Comparison of ENCODE assay signal across 22 cellular contexts in genomic region chr5:50849554-50849953, GRCh38.
"Had no signal": no experiment of that assay in that cellular context is flagged by ENCODE, and none has a peak within 500 bp of the region (broad histone marks: within the 10 kb centered on the region; RNA-seq: fewer than 3 reads in every experiment).

No MANE protein-coding gene starts in this region.

- FAIRE-seq: islet of Langerhans, kidney had no signal

- H3K36me3 ChIP-seq: ovary, right atrium auricular region, stomach, thyroid gland, transverse colon, upper lobe of left lung, vagina had no signal

- H3K27me3 ChIP-seq: left lung, ovary, right atrium auricular region, spleen, stomach, testis, thyroid gland, transverse colon, upper lobe of left lung, vagina had no signal

- H3K4me3 ChIP-seq: left lung, lung, ovary, right atrium auricular region, skin epidermis, spleen, stomach, testis, thyroid gland, transverse colon, upper lobe of left lung, vagina had no signal

- H3K4me1 ChIP-seq: right atrium auricular region, testis, thyroid gland, transverse colon, upper lobe of left lung, vagina had no signal

- DNase-seq: hippocampal formation; immature natural killer cell; kidney; left colon; left lung; mesendoderm; naive thymus-derived CD4-positive, alpha-beta T cell; ovary; spleen; stimulated activated CD4-positive, alpha-beta T cell treated with anti-CD3 and anti-CD28 coated beads, Interleukin-4, amount 100 ng/mL, for 24 hours; stimulated activated naive CD4-positive, alpha-beta T cell; stomach; testis; thyroid gland; transverse colon; upper lobe of left lung had no signal

- ATAC-seq: left colon, left lung, sciatic nerve had no signal

- H3K9me3 ChIP-seq: left lung, ovary, right atrium auricular region, spleen, stomach, testis, thyroid gland, transverse colon, upper lobe of left lung, vagina had no signal

- H3K27ac ChIP-seq: left lung, ovary, right atrium auricular region, skin epidermis, spleen, stomach, testis, thyroid gland, transverse colon, upper lobe of left lung, vagina had no signal
